8 cellular contexts compared by ENCODE assay signal in genomic region chr18:31943895-31944816, GRCh38. TPM values are rescaled to one million over a fixed set of nuclear protein-coding genes. Genes with fewer than 3 reads are reported as not detected.
A peak's percentile ranks its signal among the peaks of the same experiment; 100 is the strongest.
DNase-seq lines count a peak whose midpoint lies in the region; ATAC-seq and TF ChIP-seq lines count a peak whose summit lies in the region.

No MANE protein-coding gene starts in this region.

- no peaks in the 10 kb centered on the region for H3K9me3 ChIP-seq in MG63

- no peak for DNase-seq in BJ (ENCODE audit: low read depth)
- DNase-seq in MG63: no peak
- no peak for DNase-seq in coronary artery (ENCODE audit: low spot score)
- DNase-seq in natural killer cell treated with Interleukin-12 subunit alpha and Interleukin-12 subunit beta and Interleukin-15 and Interleukin-18, amount 100 ng/mL, for 72 hours (ENCODE audit: low spot score): no peak
- no peak for DNase-seq in hippocampal formation (lab: John Stamatoyannopoulos, UW)

- H3K27me3 ChIP-seq in BJ (ENCODE audit: control insufficient read depth, insufficient read depth, low read length): no peaks in the 10 kb centered on the region
- no peaks in the 10 kb centered on the region for H3K27me3 ChIP-seq in MG63

- H3K27me3 Mint-ChIP-seq in natural killer cell treated with Interleukin-12 subunit alpha and Interleukin-12 subunit beta and Interleukin-15 and Interleukin-18, amount 100 ng/mL, for 72 hours: no peaks in the 10 kb centered on the region

- H3K27ac Mint-ChIP-seq in natural killer cell treated with Interleukin-12 subunit alpha and Interleukin-12 subunit beta and Interleukin-15 and Interleukin-18, amount 100 ng/mL, for 72 hours: peak overlapping the region; percentile 89 to 96

- no peak for TF ChIP-seq CTCF in BJ (IDR thresholded peaks at IDR 0.05; ENCODE audit: insufficient read depth, low read depth, low read length)
- TF ChIP-seq CTCF in coronary artery (IDR thresholded peaks at IDR 0.05): no peak

- POLR2A ChIA-PET in BJ (lab: Charles Lee): no interaction called here

- ATAC-seq in natural killer cell treated with Interleukin-12 subunit alpha and Interleukin-12 subunit beta and Interleukin-15 and Interleukin-18, amount 100 ng/mL, for 72 hours: no peak
- ATAC-seq in GM21526 (IDR thresholded peaks at IDR 0.05; ENCODE audit: low FRiP score, unreplicated experiment): no peak
- no peak for ATAC-seq in GM21447 (IDR thresholded peaks at IDR 0.05; ENCODE audit: unreplicated experiment)
- no peak for ATAC-seq in GM18858 (IDR thresholded peaks at IDR 0.05; ENCODE audit: unreplicated experiment)

- peak overlapping the region; percentile 92 to 93 for H3K27ac ChIP-seq in coronary artery

- peaks cover 27 to 32% of the 10 kb centered on the region in 2 donors for H3K4me1 Mint-ChIP-seq in natural killer cell treated with Interleukin-12 subunit alpha and Interleukin-12 subunit beta and Interleukin-15 and Interleukin-18, amount 100 ng/mL, for 72 hours (ENCODE audit: low read depth in 2 of 2)

- CTCF ChIA-PET in BJ (lab: Yijun Ruan, JAX): interaction anchor here (3.0 kb wide), 1 partner anchor 33 kb away, joined by 8 read pairs; no protein-coding TSS in a partner anchor

- no peaks in the 10 kb centered on the region for H3K36me3 Mint-ChIP-seq in natural killer cell treated with Interleukin-12 subunit alpha and Interleukin-12 subunit beta and Interleukin-15 and Interleukin-18, amount 100 ng/mL, for 72 hours

- no peaks in the 10 kb centered on the region for H3K9me3 Mint-ChIP-seq in natural killer cell treated with Interleukin-12 subunit alpha and Interleukin-12 subunit beta and Interleukin-15 and Interleukin-18, amount 100 ng/mL, for 72 hours

- H3K36me3 ChIP-seq in BJ (ENCODE audit: control insufficient read depth, insufficient read depth, low read length) (no peaks in the 10 kb centered on the region), MG63 (no peaks in the 10 kb centered on the region)

- peak overlapping the region; percentile 98 for H3K4me3 Mint-ChIP-seq in natural killer cell treated with Interleukin-12 subunit alpha and Interleukin-12 subunit beta and Interleukin-15 and Interleukin-18, amount 100 ng/mL, for 72 hours

- H3K4me3 ChIP-seq in BJ (ENCODE audit: low read depth, low read length): peak overlapping the region; percentile 97
- H3K4me3 ChIP-seq in MG63: peak overlapping the region; percentile 86
- peak overlapping the region; percentile 97 for H3K4me3 ChIP-seq in coronary artery

RNA-seq across cellular contexts. Expression of gene TRAPPC8, which starts 1.2 kb away (rescaled TPM):
- 30.9 and 39.5 TPM in 2 replicates for polyA plus RNA-seq in BJ (2011; rRNA removed)
- 32.6 and 41.6 TPM in 2 replicates for polyA minus RNA-seq in BJ (2011; rRNA and poly(A)+ RNA removed)
- total RNA-seq in MG63 (2014; rRNA removed; shearing (Covaris generic); ENCODE audit: low replicate concordance): 27.1 and 40.7 TPM in 2 replicates
- total RNA-seq in natural killer cell treated with Interleukin-12 subunit alpha and Interleukin-12 subunit beta and Interleukin-15 and Interleukin-18, amount 100 ng/mL, for 72 hours: 10 to 100 TPM; 49.4 to 50.3 TPM
